In the genomic region with DNA sequence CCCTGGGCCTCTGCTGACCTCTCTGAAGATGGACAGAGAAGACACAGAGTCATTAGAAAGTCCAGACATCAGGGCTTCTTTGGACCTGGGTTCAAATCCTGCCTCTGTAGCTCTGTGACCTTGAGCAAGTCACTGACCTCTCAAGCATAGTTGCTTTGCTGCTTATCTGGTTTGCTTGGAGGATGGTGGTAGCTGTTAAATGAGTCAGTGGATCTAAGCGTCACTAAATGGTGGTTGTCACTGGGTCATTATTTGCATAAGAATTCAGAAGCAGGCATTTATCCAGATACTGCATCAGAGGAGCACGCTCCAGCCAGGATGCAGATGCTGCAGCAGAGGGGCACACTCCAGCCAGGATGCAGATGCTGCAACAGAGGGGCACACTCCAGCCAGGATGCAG, we compare ENCODE assay signal across 17 cellular contexts.
"Had no signal": no experiment of that assay in that cellular context is flagged by ENCODE, and none has a peak within 500 bp of the region (broad histone marks: within the 10 kb centered on the region; RNA-seq: fewer than 3 reads in every experiment).

No MANE protein-coding gene starts in this region.

- H3K27ac ChIP-seq: epithelial cell of prostate, neutrophil, stomach, thoracic aorta, vagina, WERI-Rb-1 had no signal

- H3K9me3 ChIP-seq: neutrophil, stomach, thoracic aorta, vagina had no signal

- DNase-seq: activated CD4-positive, alpha-beta memory T cell treated with anti-CD3 and anti-CD28 coated beads, Interleukin-2, amount 10 ng/mL, durations not matched to agents 7 days and 5 days; activated CD4-positive, alpha-beta T cell treated with anti-CD3 and anti-CD28 coated beads for 36 hours; activated gamma-delta T cell treated with Interleukin-2 at 50 U/mL for 16 hours; activated naive CD8-positive, alpha-beta T cell treated with anti-CD3 and anti-CD28 coated beads for 36 hours; activated T-cell treated with anti-CD3 and anti-CD28 coated beads, Interleukin-2, amount 50 U/mL, for 72 hours; anterior cingulate cortex; effector memory CD4-positive, alpha-beta T cell; glutamatergic neuron; naive thymus-derived CD4-positive, alpha-beta T cell; small intestine; stomach; WERI-Rb-1 had no signal

- ATAC-seq: activated CD4-positive, alpha-beta T cell treated with anti-CD3 and anti-CD28 coated beads for 36 hours; activated T-cell treated with anti-CD3 and anti-CD28 coated beads, Interleukin-2, amount 50 U/mL, for 72 hours; naive thymus-derived CD4-positive, alpha-beta T cell; right cardiac atrium had no signal

- H3K4me1 ChIP-seq: stomach, vagina had no signal

- H3K27me3 ChIP-seq: neutrophil, stomach, vagina had no signal

- H3K36me3 ChIP-seq: neutrophil, thoracic aorta, vagina, WERI-Rb-1 had no signal

- H3K4me3 ChIP-seq: stomach, thoracic aorta, vagina had no signal
